ENCODE assay signal across 24 cellular contexts in genomic region chr9:112860466-112860865, GRCh38. TPM values are rescaled to one million over a fixed set of nuclear protein-coding genes. Genes with fewer than 3 reads are reported as not detected.
"Had no signal": no experiment of that assay in that cellular context is flagged by ENCODE, and none has a peak within 500 bp of the region (broad histone marks: within the 10 kb centered on the region; RNA-seq: fewer than 3 reads in every experiment).

No MANE protein-coding gene starts in this region.

- DNase-seq: activated CD4-positive, alpha-beta T cell treated with anti-CD3 and anti-CD28 coated beads, Interleukin-2, amount 10 ng/mL, durations not matched to agents 7 days and 5 days; activated CD8-positive, alpha-beta memory T cell treated with anti-CD3 and anti-CD28 coated beads, Interleukin-2, amount 10 ng/mL, durations not matched to agents 7 days and 5 days; activated CD8-positive, alpha-beta T cell treated with anti-CD3 and anti-CD28 coated beads for 36 hours; activated gamma-delta T cell; activated naive CD4-positive, alpha-beta T cell treated with anti-CD3 and anti-CD28 coated beads, Interleukin-2, amount 50 U/mL, for 16 hours; activated naive CD8-positive, alpha-beta T cell treated with anti-CD3 and anti-CD28 coated beads, Interleukin-2, amount 50 U/mL, for 24 hours; activated T-cell treated with anti-CD3 and anti-CD28 coated beads for 4 hours; anterior cingulate cortex; dorsolateral prefrontal cortex; effector memory CD8-positive, alpha-beta T cell; immature natural killer cell; pancreas; psoas muscle; stimulated activated CD4-positive, alpha-beta T cell treated with anti-CD3 and anti-CD28 coated beads, Interleukin-12 subunit alpha, Interleukin-12 subunit beta, amount 100 ng/mL, for 4 hours; stomach; T1000 had no signal

- H3K4me1 ChIP-seq: psoas muscle had no signal

- H3K9me3 ChIP-seq: pancreas, psoas muscle, right atrium auricular region, stomach, suprapubic skin, tibial nerve had no signal

- H3K27me3 ChIP-seq: dorsolateral prefrontal cortex, pancreas, right atrium auricular region, stomach, suprapubic skin, tibial nerve had no signal

- H3K4me3 ChIP-seq: dorsolateral prefrontal cortex, pancreas, psoas muscle, right atrium auricular region, stomach, suprapubic skin, tibial nerve had no signal

- H3K27ac ChIP-seq: pancreas, psoas muscle, suprapubic skin had no signal

- H3K36me3 ChIP-seq: pancreas, right atrium auricular region, suprapubic skin had no signal

- ATAC-seq: activated CD8-positive, alpha-beta memory T cell treated with anti-CD3 and anti-CD28 coated beads, Interleukin-2, amount 10 ng/mL, durations not matched to agents 7 days and 5 days; activated CD8-positive, alpha-beta T cell treated with anti-CD3 and anti-CD28 coated beads for 36 hours; activated naive CD8-positive, alpha-beta T cell treated with anti-CD3 and anti-CD28 coated beads, Interleukin-2, amount 50 U/mL, for 24 hours; effector memory CD8-positive, alpha-beta T cell; left lobe of liver; psoas muscle; stimulated activated effector memory CD8-positive, alpha-beta T cell treated with anti-CD3 and anti-CD28 coated beads, Interleukin-12 subunit alpha, Interleukin-12 subunit beta, amount 100 ng/mL, for 72 hours had no signal

RNA-seq across cellular contexts. Expression of gene SLC46A2, which starts 30.2 kb away (rescaled TPM):
- total RNA-seq: activated CD4-positive, alpha-beta T cell treated with anti-CD3 and anti-CD28 coated beads, Interleukin-2, amount 10 ng/mL, durations not matched to agents 7 days and 5 days; activated CD8-positive, alpha-beta memory T cell treated with anti-CD3 and anti-CD28 coated beads, Interleukin-2, amount 10 ng/mL, durations not matched to agents 7 days and 5 days; activated CD8-positive, alpha-beta T cell treated with anti-CD3 and anti-CD28 coated beads for 36 hours; fibroblast of lung; kidney epithelial cell; left lobe of liver; myocyte; psoas muscle; stomach had no signal
- polyA plus RNA-seq: fibroblast of lung, pancreas had no signal
